In the genomic region with DNA sequence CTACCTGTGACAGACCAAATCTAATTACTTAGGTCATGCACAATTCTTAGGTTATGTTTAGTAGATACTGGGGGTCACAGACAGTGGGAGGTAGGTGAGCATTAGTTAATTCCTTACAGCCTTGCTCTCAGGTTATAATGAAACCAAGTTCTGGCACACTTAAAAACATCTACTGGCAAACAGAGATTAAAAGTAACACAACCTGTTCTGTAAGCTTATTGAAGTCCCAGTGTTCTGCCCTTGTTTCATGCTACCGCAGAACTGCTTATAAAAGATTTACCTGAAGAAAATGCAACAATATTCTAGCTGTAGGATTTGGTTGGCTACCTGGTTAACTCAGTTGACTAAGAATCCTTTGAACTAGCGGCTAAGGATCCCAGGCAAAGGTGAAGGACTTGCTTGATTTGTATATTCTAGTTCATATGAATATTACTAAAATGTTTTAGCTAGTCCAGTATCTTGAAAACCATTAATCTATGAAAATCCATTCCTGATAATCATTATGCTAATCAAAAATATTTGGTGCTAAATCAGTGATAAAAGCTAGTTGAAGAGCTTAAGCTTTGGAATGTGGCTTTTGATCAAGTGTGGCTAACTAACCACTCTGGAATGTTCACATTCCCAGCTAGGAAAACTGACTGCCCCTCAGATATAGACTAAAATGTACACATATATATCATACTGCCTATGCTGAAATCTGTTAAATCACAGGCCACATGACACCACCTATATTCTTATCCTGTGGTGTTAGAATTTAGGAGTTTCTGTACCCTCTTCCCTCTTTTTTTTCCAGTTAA, we compare ENCODE assay signal across 13 cellular contexts. TPM values are rescaled to one million over a fixed set of nuclear protein-coding genes. Genes with fewer than 3 reads are reported as not detected.
A peak's percentile ranks its signal among the peaks of the same experiment; 100 is the strongest.
DNase-seq lines count a peak whose midpoint lies in the region; ATAC-seq, FAIRE-seq and TF ChIP-seq lines count a peak whose summit lies in the region.
"Had no signal": no experiment of that assay in that cellular context is flagged by ENCODE, and none has a peak within 500 bp of the region (broad histone marks: within the 10 kb centered on the region; RNA-seq: fewer than 3 reads in every experiment).

No MANE protein-coding gene starts in this region.

- H3K27ac Mint-ChIP-seq in effector memory CD8-positive, alpha-beta T cell: no peak overlapping the region
- H3K27ac Mint-ChIP-seq: activated CD4-positive, alpha-beta T cell treated with anti-CD3 and anti-CD28 coated beads, Interleukin-2, amount 10 ng/mL, durations not matched to agents 7 days and 5 days had no signal

- WGBS in esophagus squamous epithelium, 2 donors: 29 to 53% methylated on average over 2 of the region's 2 CpGs
- WGBS in pancreas, 2 donors: 15 to 18% methylated on average over 2 of the region's 2 CpGs

- H3K27ac ChIP-seq in esophagus squamous epithelium: peak overlapping the region in 3 of 4 donors; percentile 55 to 73 (median 59)
- peak overlapping the region in 3 of 4 donors; percentile 10 to 20 (median 19) for H3K27ac ChIP-seq in pancreas
- H3K27ac ChIP-seq in tibial artery: no peak overlapping the region

- peak; percentile 63 to 95 (median 84) for ATAC-seq in pancreas
- no peak for ATAC-seq in effector memory CD8-positive, alpha-beta T cell (replicated peaks)
- ATAC-seq: K562 had no signal

- H3K9me3 ChIP-seq in esophagus squamous epithelium (no peaks in the 10 kb centered on the region), pancreas (no peaks in the 10 kb centered on the region), tibial artery (no peaks in the 10 kb centered on the region)

- no peak for TF ChIP-seq POLR2A in esophagus squamous epithelium (IDR thresholded peaks at IDR 0.05)

- H3K36me3 ChIP-seq in esophagus squamous epithelium (peaks cover 0 to 32% (median 0%) of the 10 kb centered on the region in 3 donors), pancreas (no peaks in the 10 kb centered on the region), tibial artery (peaks cover 0 to 23% (median 14%) of the 10 kb centered on the region in 3 donors)

- intact Hi-C loops in esophagus squamous epithelium (cut with DNase I) (no loop called here), pancreas (cut with DNase I) (no loop called here), tibial artery (cut with DNase I; ENCODE audit: low total_unique reads) (no loop called here)

- H3K27me3 Mint-ChIP-seq in effector memory CD8-positive, alpha-beta T cell: no peaks in the 10 kb centered on the region
- H3K27me3 Mint-ChIP-seq: activated CD4-positive, alpha-beta T cell treated with anti-CD3 and anti-CD28 coated beads, Interleukin-2, amount 10 ng/mL, durations not matched to agents 7 days and 5 days had no signal

- TF ChIP-seq CTCF in esophagus squamous epithelium (IDR thresholded peaks at IDR 0.05) (no peak), pancreas (IDR thresholded peaks at IDR 0.05) (no peak), tibial artery (IDR thresholded peaks at IDR 0.05) (no peak)

- H3K4me1 ChIP-seq in esophagus squamous epithelium (peaks cover 6 to 61% (median 10%) of the 10 kb centered on the region in 3 donors), pancreas (peaks cover 0 to 18% (median 0%) of the 10 kb centered on the region in 3 donors), tibial artery (peaks cover 0 to 7% (median under 1%) of the 10 kb centered on the region in 4 donors)

- FAIRE-seq in pancreas (lab: Jason Lieb, UNC): no peak
- FAIRE-seq: endothelial cell of umbilical vein, K562 had no signal

- H3K27me3 ChIP-seq in esophagus squamous epithelium: no peaks in the 10 kb centered on the region
- no peaks in the 10 kb centered on the region for H3K27me3 ChIP-seq in pancreas
- H3K27me3 ChIP-seq in tibial artery: no peaks in the 10 kb centered on the region

- H3K4me3 ChIP-seq in esophagus squamous epithelium: no peak overlapping the region
- H3K4me3 ChIP-seq in pancreas: no peak overlapping the region
- no peak overlapping the region for H3K4me3 ChIP-seq in tibial artery
- H3K4me3 ChIP-seq: K562 had no signal

- H3K9me3 Mint-ChIP-seq in effector memory CD8-positive, alpha-beta T cell: no peaks in the 10 kb centered on the region
- H3K9me3 Mint-ChIP-seq: activated CD4-positive, alpha-beta T cell treated with anti-CD3 and anti-CD28 coated beads, Interleukin-2, amount 10 ng/mL, durations not matched to agents 7 days and 5 days had no signal

- peaks cover 6 to 30% of the 10 kb centered on the region in 2 donors for H3K4me1 Mint-ChIP-seq in effector memory CD8-positive, alpha-beta T cell (ENCODE audit: low read depth in 2 of 2)

- no peak overlapping the region for H3K4me3 Mint-ChIP-seq in effector memory CD8-positive, alpha-beta T cell
- H3K4me3 Mint-ChIP-seq: activated CD4-positive, alpha-beta T cell treated with anti-CD3 and anti-CD28 coated beads, Interleukin-2, amount 10 ng/mL, durations not matched to agents 7 days and 5 days had no signal

- peaks cover 11% of the 10 kb centered on the region for H3K36me3 Mint-ChIP-seq in effector memory CD8-positive, alpha-beta T cell (ENCODE audit: insufficient read depth)

- DNase-seq in Daoy (ENCODE audit: low read depth) (peak; percentile 15), NCI-H226 (peak; percentile 38), esophagus squamous epithelium (lab: John Stamatoyannopoulos, UW) (no peak), pancreas (no peak), NCI-H146 treated with DMSO at 0.1 percent for 48 hours (lab: John Stamatoyannopoulos, UW; ENCODE audit: unreplicated experiment) (no peak), tibial artery (no peak), DMS79 (lab: John Stamatoyannopoulos, UW) (no peak)
- no peak for DNase-seq in effector memory CD8-positive, alpha-beta T cell
- DNase-seq: activated CD4-positive, alpha-beta T cell treated with anti-CD3 and anti-CD28 coated beads, Interleukin-2, amount 10 ng/mL, durations not matched to agents 7 days and 5 days; NCI-H1694; NCI-H524 treated with DMSO at 0.1 percent for 48 hours had no signal

RNA-seq across cellular contexts. Expression of a gene that starts 7.2 kb away (rescaled TPM):
- 25.2 and 26.7 TPM in 2 replicates for total RNA-seq in Daoy (2014; rRNA removed; shearing (Covaris generic))
- total RNA-seq in esophagus squamous epithelium (10 to 100 TPM; 17.6 to 27.9 (median 22.3) TPM), pancreas (1 to 10 TPM; 5.6 to 9.6 (median 6.6) TPM)
- polyA plus RNA-seq in pancreas: 1 to 10 TPM; 2.8 to 9.2 TPM

RNA-seq across cellular contexts. Expression of a gene that starts 7.3 kb away (rescaled TPM):
- total RNA-seq in Daoy (2014; rRNA removed; shearing (Covaris generic)): 5.4 and 10.6 TPM in 2 replicates
- total RNA-seq in esophagus squamous epithelium (10 to 100 TPM in 1 of 4 donors, 1 to 10 TPM in 3; 3.5 to 12.0 (median 6.7) TPM), pancreas (1 to 10 TPM; 1.9 to 6.3 (median 3.5) TPM)
- polyA plus RNA-seq in pancreas: 10 to 100 TPM; 11.0 to 12.1 TPM

RNA-seq across cellular contexts. Expression of a gene that starts 53.8 kb away (rescaled TPM):
- 49.3 and 50.1 TPM in 2 replicates for total RNA-seq in Daoy (2014; rRNA removed; shearing (Covaris generic))
- 10 to 100 TPM; 10.5 to 21.6 (median 18.4) TPM for total RNA-seq in esophagus squamous epithelium
- total RNA-seq in pancreas: 10 to 100 TPM; 21.0 to 36.7 (median 29.3) TPM
- 10 to 100 TPM; 16.2 to 26.9 TPM for polyA plus RNA-seq in pancreas

Comparison
In these comparisons a context has a peak if more than half of its experiments do, and no peak if none do; other contexts are left out.
1. DNase-seq: peak in Daoy (single experiment) and NCI-H226 (single experiment); none in esophagus squamous epithelium (single experiment), pancreas (0 of 6), NCI-H146 treated with DMSO at 0.1 percent for 48 hours (single experiment), tibial artery (0 of 2), DMS79 (single experiment) and effector memory CD8-positive, alpha-beta T cell (0 of 3).
2. H3K27ac ChIP-seq: peak in esophagus squamous epithelium (3 of 4) and pancreas (3 of 4); none in tibial artery (0 of 2).